In genomic region chr17:39636927-39637736, GRCh38 we compare ENCODE assay signal across 1 cellular context.
TF ChIP-seq lines count a peak whose summit lies in the region.

STARD3 (plus strand) TSS chr17:39637144; CDS start chr17:39653532, 16,388 bp downstream.

TF ChIP-seq in K562, 482 proteins besides CTCF, POLR2A, EP300 and RAD21 (continued from another document and continues in another):
- TF ChIP-seq KLF13 (tag; IDR thresholded peaks at IDR 0.05; ENCODE audit: borderline replicate concordance, low read depth) = peak; percentile 77; the same call in 1 of the 2 replicates
- peak in 1 of 2 experiments; percentile 70; a peak in 2 of 4 replicates for TF ChIP-seq ZNF639 (CRISPR knock-in tag; conservative IDR thresholded peaks at IDR 0.05 in 1 of 2, IDR thresholded peaks at IDR 0.05 in 1 of 2)
- peak; percentile 74 for TF ChIP-seq TAF7 (tag; IDR thresholded peaks at IDR 0.05)
- TF ChIP-seq ZNF778 (CRISPR knock-in tag; IDR thresholded peaks at IDR 0.05) = no peak
- TF ChIP-seq THRB (CRISPR knock-in tag; conservative IDR thresholded peaks at IDR 0.05) = no peak
- TF ChIP-seq FOXK2 (conservative IDR thresholded peaks at IDR 0.05 in 1 of 2, IDR thresholded peaks at IDR 0.05 in 1 of 2; ENCODE audit: low read depth in 2 of 2) = no peak
- no peak for TF ChIP-seq CREB5 (CRISPR knock-in tag; IDR thresholded peaks at IDR 0.05)
- TF ChIP-seq CLOCK (CRISPR knock-in tag; IDR thresholded peaks at IDR 0.05; ENCODE audit: borderline replicate concordance) = no peak
- TF ChIP-seq NCOA4 (IDR thresholded peaks at IDR 0.05; ENCODE audit: partially characterized antibody) = no peak
- TF ChIP-seq MCM7 (IDR thresholded peaks at IDR 0.05) = no peak
- no peak for TF ChIP-seq ZNF79 (CRISPR knock-in tag; IDR thresholded peaks at IDR 0.05; ENCODE audit: low read depth)
- TF ChIP-seq ELF2 (CRISPR knock-in tag; IDR thresholded peaks at IDR 0.05) = peak; percentile 80
- TF ChIP-seq RBM25 (IDR thresholded peaks at IDR 0.05; ENCODE audit: low read depth, low read length, severe bottlenecking) = no peak
- no peak for TF ChIP-seq MEF2D (tag; conservative IDR thresholded peaks at IDR 0.05; ENCODE audit: low read depth)
- TF ChIP-seq SMARCC2 (IDR thresholded peaks at IDR 0.05; ENCODE audit: low read depth) = no peak
- TF ChIP-seq NFXL1 (CRISPR knock-in tag; IDR thresholded peaks at IDR 0.05) = no peak
- TF ChIP-seq ZNF592 (IDR thresholded peaks at IDR 0.05) = no peak; the same call in 1 of the 2 replicates
- peak; percentile 82 for TF ChIP-seq ETV1 (tag; conservative IDR thresholded peaks at IDR 0.05; ENCODE audit: low read depth)
- TF ChIP-seq ATF6 (CRISPR knock-in tag; IDR thresholded peaks at IDR 0.05) = peak; percentile 55; the same call in 1 of the 2 replicates
- TF ChIP-seq TEAD2 (tag; IDR thresholded peaks at IDR 0.05) = no peak
- no peak for TF ChIP-seq EWSR1 (IDR thresholded peaks at IDR 0.05; ENCODE audit: borderline replicate concordance, low read depth, partially characterized antibody)
- no peak for TF ChIP-seq ZNF224 (CRISPR knock-in tag; IDR thresholded peaks at IDR 0.05)
- no peak for TF ChIP-seq HOMEZ (CRISPR knock-in tag; IDR thresholded peaks at IDR 0.05)
- TF ChIP-seq ZNF395 (CRISPR knock-in tag; IDR thresholded peaks at IDR 0.05) = peak; percentile 59; the same call in 1 of the 2 replicates
- TF ChIP-seq ZNF175 (CRISPR knock-in tag; IDR thresholded peaks at IDR 0.05; ENCODE audit: low read depth) = no peak
- TF ChIP-seq BRF1 (IDR thresholded peaks at IDR 0.05; ENCODE audit: borderline replicate concordance, extremely low read depth, insufficient read length) = no peak
- no peak for TF ChIP-seq ZNF589 (CRISPR knock-in tag; IDR thresholded peaks at IDR 0.05; ENCODE audit: low read depth)
- no peak for TF ChIP-seq ZNF165 (CRISPR knock-in tag; IDR thresholded peaks at IDR 0.05; ENCODE audit: borderline replicate concordance)
- no peak for TF ChIP-seq USF2 (CRISPR knock-in tag; IDR thresholded peaks at IDR 0.05)
- no peak for TF ChIP-seq ZNF449 (CRISPR knock-in tag; IDR thresholded peaks at IDR 0.05)
